In the genomic region with DNA sequence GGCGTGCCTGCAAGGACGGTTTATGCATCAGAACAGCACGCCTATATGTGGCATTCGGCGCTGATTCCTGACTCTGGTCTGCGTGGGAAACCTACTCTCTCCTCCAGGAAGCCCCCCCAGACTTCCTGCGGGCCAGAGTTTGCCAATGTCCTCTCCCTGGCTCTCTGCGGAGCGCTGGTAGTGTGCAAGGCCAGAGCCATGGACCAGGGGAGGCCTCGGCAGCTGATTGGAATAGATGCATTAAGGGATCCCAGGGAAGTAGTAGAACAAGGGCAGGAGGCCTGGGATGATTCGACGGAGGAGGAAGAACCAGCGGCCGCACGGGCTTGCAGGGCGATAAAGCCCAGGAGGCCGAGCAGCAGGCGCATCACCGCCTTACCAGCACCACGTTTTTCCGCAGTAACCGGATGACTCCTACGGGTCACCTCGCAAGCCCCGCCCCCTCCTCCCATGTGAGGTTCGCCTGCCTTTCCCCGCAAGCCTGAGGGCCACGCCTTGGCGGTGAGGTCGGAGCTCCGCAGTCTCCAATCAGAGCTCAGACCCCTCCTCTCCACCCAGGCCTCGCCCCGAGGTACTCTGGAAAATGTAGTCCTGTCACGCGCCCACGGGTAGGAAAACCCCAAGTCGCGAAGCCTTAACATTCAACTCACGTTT, we compare ENCODE assay signal across 9 cellular contexts. TPM values are rescaled to one million over a fixed set of nuclear protein-coding genes. Genes with fewer than 3 reads are reported as not detected.
DNase-seq lines count a peak whose midpoint lies in the region; ATAC-seq, FAIRE-seq and TF ChIP-seq lines count a peak whose summit lies in the region.
"Had no signal": no experiment of that assay in that cellular context is flagged by ENCODE, and none has a peak within 500 bp of the region (broad histone marks: within the 10 kb centered on the region; RNA-seq: fewer than 3 reads in every experiment).

No MANE protein-coding gene starts in this region.

- peaks cover 8 to 14% of the 10 kb centered on the region in 2 donors for H3K36me3 Mint-ChIP-seq in activated naive CD4-positive, alpha-beta T cell treated with anti-CD3 and anti-CD28 coated beads, Interleukin-2, amount 50 U/mL, for 72 hours
- H3K36me3 Mint-ChIP-seq in osteocyte (ENCODE audit: unreplicated experiment): no peaks in the 10 kb centered on the region

- H3K4me1 ChIP-seq in Peyer's patch (peaks cover 0 to 20% (median 3%) of the 10 kb centered on the region in 4 donors), hepatocyte (ENCODE audit: insufficient read depth) (peaks cover 12% of the 10 kb centered on the region)

- peaks cover 8% of the 10 kb centered on the region for H3K27me3 Mint-ChIP-seq in osteocyte (ENCODE audit: unreplicated experiment)

- no peaks in the 10 kb centered on the region for H3K27me3 ChIP-seq in Peyer's patch
- peaks cover 4% of the 10 kb centered on the region for H3K27me3 ChIP-seq in hepatocyte

- H3K4me1 Mint-ChIP-seq in osteocyte (ENCODE audit: unreplicated experiment): peaks cover 11% of the 10 kb centered on the region

- H3K27ac ChIP-seq in Peyer's patch: no peak overlapping the region
- H3K27ac ChIP-seq in hepatocyte: no peak overlapping the region

- no peaks in the 10 kb centered on the region for H3K9me2 ChIP-seq in hepatocyte (replicated peaks; ENCODE audit: insufficient read depth)

- TF ChIP-seq CTCF in Peyer's patch (IDR thresholded peaks at IDR 0.05) (no peak), hepatocyte (IDR thresholded peaks at IDR 0.05; ENCODE audit: poor library complexity) (no peak), D721Med (IDR thresholded peaks at IDR 0.05; ENCODE audit: insufficient read depth, missing control alignments) (no peak), osteocyte (IDR thresholded peaks at IDR 0.05) (no peak)

- H3K9me3 ChIP-seq in Peyer's patch (peaks cover 0 to 6% (median 0%) of the 10 kb centered on the region in 4 donors), hepatocyte (ENCODE audit: low read depth) (no peaks in the 10 kb centered on the region)

- no peak for TF ChIP-seq POLR2A in Peyer's patch (IDR thresholded peaks at IDR 0.05)

- peaks cover 6% of the 10 kb centered on the region for H3K79me2 ChIP-seq in hepatocyte

- H2AFZ ChIP-seq in hepatocyte: peak overlapping the region; percentile 34

- H3K9me3 Mint-ChIP-seq in activated naive CD4-positive, alpha-beta T cell treated with anti-CD3 and anti-CD28 coated beads, Interleukin-2, amount 50 U/mL, for 72 hours: peaks cover 0 to 6% of the 10 kb centered on the region in 2 donors
- H3K9me3 Mint-ChIP-seq in osteocyte (ENCODE audit: unreplicated experiment): no peaks in the 10 kb centered on the region

- H3K4me3 Mint-ChIP-seq in osteocyte (ENCODE audit: unreplicated experiment): no peak overlapping the region

- H3K4me2 ChIP-seq in hepatocyte: peak overlapping the region; percentile 69

- FAIRE-seq in D721Med (lab: Jason Lieb, UNC): no peak

- H3K36me3 ChIP-seq in Peyer's patch (no peaks in the 10 kb centered on the region), hepatocyte (replicated peaks; ENCODE audit: insufficient read depth, low read depth) (no peaks in the 10 kb centered on the region)

- H3K27ac Mint-ChIP-seq in activated naive CD4-positive, alpha-beta T cell treated with anti-CD3 and anti-CD28 coated beads, Interleukin-2, amount 50 U/mL, for 72 hours: peak overlapping the region in 1 of 2 donors; percentile 52
- no peak overlapping the region for H3K27ac Mint-ChIP-seq in osteocyte (ENCODE audit: unreplicated experiment)

- DNase-seq in D341Med (ENCODE audit: low spot score) (peak; percentile 26), Peyer's patch (peak in 2 of 3 donors; percentile 26 to 69), hepatocyte (ENCODE audit: low spot score) (peak; percentile 88), D721Med (ENCODE audit: insufficient read length, low spot score) (no peak), DMS53 (lab: John Stamatoyannopoulos, UW) (no peak), osteocyte (ENCODE audit: extremely low spot score, unreplicated experiment) (no peak)
- peak; percentile 68 to 88 for DNase-seq in activated naive CD4-positive, alpha-beta T cell treated with anti-CD3 and anti-CD28 coated beads, Interleukin-2, amount 50 U/mL, for 72 hours (ENCODE audit: low spot score in 2 of 2)
- DNase-seq in stimulated activated CD4-positive, alpha-beta T cell treated with anti-CD3 and anti-CD28 coated beads, Interleukin-12 subunit alpha, Interleukin-12 subunit beta, amount 100 ng/mL, for 24 hours (ENCODE audit: low read depth in 2 of 2): peak; percentile 60 to 82

- H4K20me1 ChIP-seq in hepatocyte (ENCODE audit: insufficient read depth, poor library complexity, severe bottlenecking): no peaks in the 10 kb centered on the region

- WGBS in hepatocyte (ENCODE audit: low lambda C conversion rate, missing lambda C conversion rate): 24% methylated on average over 37 of the region's 39 CpGs

- H3K4me3 ChIP-seq in Peyer's patch (no peak overlapping the region), hepatocyte (no peak overlapping the region)

- peak; percentile 42 to 70 for ATAC-seq in activated naive CD4-positive, alpha-beta T cell treated with anti-CD3 and anti-CD28 coated beads, Interleukin-2, amount 50 U/mL, for 72 hours

RNA-seq across cellular contexts. Expression of a gene that starts 5.0 kb away (rescaled TPM):
- total RNA-seq in Peyer's patch (1 to 10 TPM in 3 of 4 donors, not detected in 1; 3.3 to 4.6 (median 4.0) TPM), hepatocyte (27.6 and 30.3 TPM in 2 replicates), osteocyte (5.0 and 6.0 TPM in 2 replicates)
- total RNA-seq in activated naive CD4-positive, alpha-beta T cell treated with anti-CD3 and anti-CD28 coated beads, Interleukin-2, amount 50 U/mL, for 72 hours: 1 to 10 TPM in 1 of 2 donors, under 1 TPM in 1; 0.55 to 1.6 TPM
- 72.4 and 111 TPM in 2 replicates for polyA plus RNA-seq in hepatocyte

RNA-seq across cellular contexts. Expression of a gene that starts 8.6 kb away (rescaled TPM):
- total RNA-seq in Peyer's patch: 1 to 10 TPM in 1 of 4 donors, under 1 TPM in 1, not detected in 2; 0.83 to 1.3 TPM
- under 1 TPM in 1 of 2 donors, not detected in 1; 0.14 TPM for total RNA-seq in activated naive CD4-positive, alpha-beta T cell treated with anti-CD3 and anti-CD28 coated beads, Interleukin-2, amount 50 U/mL, for 72 hours
- total RNA-seq in hepatocyte: 0.24 and 2.3 TPM in 2 replicates
- 0.56 and 1.4 TPM in 2 replicates for polyA plus RNA-seq in hepatocyte
- total RNA-seq in osteocyte: 0.29 and 0.40 TPM in 2 replicates

RNA-seq across cellular contexts. Expression of a gene that starts 42.1 kb away (rescaled TPM):
- total RNA-seq in Peyer's patch (not detected), hepatocyte (not detected in 2 replicates), osteocyte (not detected in 2 replicates)
- total RNA-seq in activated naive CD4-positive, alpha-beta T cell treated with anti-CD3 and anti-CD28 coated beads, Interleukin-2, amount 50 U/mL, for 72 hours: not detected
- not detected in 2 replicates for polyA plus RNA-seq in hepatocyte
- total RNA-seq: glomerular endothelial cell had no signal

Comparison
In these comparisons a context has a peak if more than half of its experiments do, and no peak if none do; other contexts are left out.
1. DNase-seq: peak in D341Med (single experiment), Peyer's patch (2 of 3), activated naive CD4-positive, alpha-beta T cell treated with anti-CD3 and anti-CD28 coated beads, Interleukin-2, amount 50 U/mL, for 72 hours (2 of 2), hepatocyte (single experiment) and stimulated activated CD4-positive, alpha-beta T cell treated with anti-CD3 and anti-CD28 coated beads, Interleukin-12 subunit alpha, Interleukin-12 subunit beta, amount 100 ng/mL, for 24 hours (2 of 2); none in D721Med (single experiment), DMS53 (single experiment) and osteocyte (single experiment).